ENCODE assay signal across 8 cellular contexts in the genomic region with DNA sequence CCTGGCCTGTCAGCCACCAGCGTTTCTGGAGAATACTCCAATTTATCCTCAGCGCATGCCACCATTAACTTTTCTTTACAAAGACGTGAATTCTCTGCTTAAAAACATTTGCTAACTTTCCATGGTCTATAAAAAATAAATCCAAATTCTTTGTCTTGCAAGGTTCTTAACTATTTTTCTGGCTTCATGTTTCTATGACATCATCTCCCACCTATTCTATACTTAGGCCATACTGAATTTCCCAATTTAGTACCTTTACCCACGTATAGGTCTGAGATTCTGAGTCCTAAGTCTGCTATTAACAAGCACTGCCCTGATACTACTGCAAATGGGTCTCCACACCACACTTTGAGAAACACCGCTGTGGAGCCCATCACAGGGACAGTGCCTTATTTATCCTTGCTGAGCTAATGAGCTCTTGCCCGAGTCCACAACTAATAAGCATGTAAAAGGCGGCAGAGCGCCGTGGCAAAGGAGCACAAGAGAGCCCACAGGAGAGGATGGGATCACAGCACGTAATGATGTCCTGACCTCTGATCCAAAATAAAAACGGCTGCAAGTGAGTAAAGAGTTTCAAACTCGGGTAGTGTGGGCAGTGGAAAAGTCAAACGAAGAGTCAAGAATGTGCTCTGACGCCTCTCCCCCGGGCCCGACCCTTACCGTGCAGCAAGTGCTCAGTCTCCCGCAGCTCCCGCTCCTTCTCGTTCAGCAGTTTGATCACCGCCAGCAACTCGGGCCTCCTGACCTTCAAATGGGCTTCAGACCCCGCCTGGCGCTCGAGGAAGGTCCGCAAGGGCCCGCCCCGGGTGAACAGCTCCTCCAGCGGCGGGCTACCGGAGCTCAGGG. TPM values are rescaled to one million over a fixed set of nuclear protein-coding genes. Genes with fewer than 3 reads are reported as not detected.
DNase-seq lines count a peak whose midpoint lies in the region; ATAC-seq, FAIRE-seq and TF ChIP-seq lines count a peak whose summit lies in the region.

No MANE protein-coding gene starts in this region.

- WGBS in A549 (ENCODE audit: missing lambda C conversion rate) = 7% methylated on average over 13 of the region's 31 CpGs
- WGBS in upper lobe of left lung, 2 donors = 5% methylated on average over 16 to 27 of the region's 31 CpGs

- CTCF ChIA-PET in A549 (lab: Yijun Ruan, JAX) (no interaction called here), Panc1 (lab: Charles Lee) (no interaction called here)

- TF ChIP-seq CTCF in A549 (IDR thresholded peaks at IDR 0.05) = no peak
- no peak for TF ChIP-seq CTCF in Panc1 (IDR thresholded peaks at IDR 0.05)
- TF ChIP-seq CTCF in choroid plexus epithelial cell (conservative IDR thresholded peaks at IDR 0.05; ENCODE audit: low read depth, low read length) = no peak
- peak in 1 of 6 experiments; percentile 13 for TF ChIP-seq CTCF in upper lobe of left lung (IDR thresholded peaks at IDR 0.05)

- DNase-seq in A549 (ENCODE audit: low read depth in 1 of 2, low spot score in 1 of 2) (no peak), GM12892 (ENCODE audit: insufficient read length) (no peak), Panc1 (ENCODE audit: low read depth, low spot score) (no peak), choroid plexus epithelial cell (ENCODE audit: low read depth) (peak; percentile 34), lung microvascular endothelial cell (ENCODE audit: low read depth in 2 of 2) (peak; percentile 38 to 39), upper lobe of left lung (no peak), AML-193 (lab: John Stamatoyannopoulos, UW) (no peak)

- TF ChIP-seq RAD21 in A549 (conservative IDR thresholded peaks at IDR 0.05 in 1 of 2, IDR thresholded peaks at IDR 0.05 in 1 of 2) = no peak

- H3K9me3 ChIP-seq in A549 = no peaks in the 10 kb centered on the region
- no peaks in the 10 kb centered on the region for H3K9me3 ChIP-seq in Panc1 (ENCODE audit: control insufficient read depth, insufficient read depth, low read depth, low read length)
- H3K9me3 ChIP-seq in upper lobe of left lung = no peaks in the 10 kb centered on the region

- FAIRE-seq in A549 (lab: Jason Lieb, UNC) (no peak), GM12892 (lab: Jason Lieb, UNC) (peak; percentile 82)

- ATAC-seq in A549 (peak; percentile 49 to 66), HG02885 (IDR thresholded peaks at IDR 0.05; ENCODE audit: poor library complexity, unreplicated experiment) (peak; percentile 25), Panc1 (peak; percentile 54), upper lobe of left lung (ENCODE audit: low FRiP score in 2 of 2) (peak; percentile 6 to 16)

- H3K4me1 ChIP-seq in A549 = peaks cover 27% of the 10 kb centered on the region; the same call in 2 of the 3 replicates
- peaks cover 21% of the 10 kb centered on the region for H3K4me1 ChIP-seq in Panc1 (ENCODE audit: control insufficient read depth, insufficient read depth, low read length)
- peaks cover 24 to 32% (median 29%) of the 10 kb centered on the region in 4 donors for H3K4me1 ChIP-seq in upper lobe of left lung

- H3K4me2 ChIP-seq in A549 = peak overlapping the region; percentile 87

- peaks cover 27% of the 10 kb centered on the region for H3K36me3 ChIP-seq in Panc1 (ENCODE audit: control insufficient read depth, insufficient read depth, low read length)
- peaks cover 0 to 14% (median 0%) of the 10 kb centered on the region in 4 donors for H3K36me3 ChIP-seq in upper lobe of left lung

- no peak for TF ChIP-seq POLR2A in A549 (IDR thresholded peaks at IDR 0.05; ENCODE audit: low read length)
- no peak for TF ChIP-seq POLR2A in GM12892 (IDR thresholded peaks at IDR 0.05; ENCODE audit: low read depth, low read length)
- no peak for TF ChIP-seq POLR2A in upper lobe of left lung (IDR thresholded peaks at IDR 0.05)

- peak overlapping the region; percentile 84 to 88 for H3K27ac ChIP-seq in A549
- H3K27ac ChIP-seq in Panc1 (ENCODE audit: low read length) = peak overlapping the region; percentile 96
- H3K27ac ChIP-seq in upper lobe of left lung = peak overlapping the region; percentile 86 to 90 (median 88)

- POLR2A ChIA-PET in A549 (lab: Yijun Ruan, JAX) = interaction anchor here (2.3 kb wide), 1 partner anchor 19 kb away, joined by 11 read pairs; a partner anchor contains a TSS
- POLR2A ChIA-PET in Panc1 (lab: Charles Lee) = interaction anchor here (0.7 kb wide), 2 partner anchors 40 to 49 kb away, joined by 5 to 12 read pairs; no protein-coding TSS in a partner anchor

- H3K27me3 ChIP-seq in Panc1 (ENCODE audit: control insufficient read depth, insufficient read depth, low read length) (no peaks in the 10 kb centered on the region), upper lobe of left lung (no peaks in the 10 kb centered on the region)

- H3K4me3 ChIP-seq in A549 (peak overlapping the region; percentile 77), Panc1 (ENCODE audit: low read depth in 2 of 2, low read length in 2 of 2) (peak overlapping the region; percentile 76 to 100), choroid plexus epithelial cell (ENCODE audit: low read depth, low read length) (peak overlapping the region; percentile 72), upper lobe of left lung (peak overlapping the region; percentile 58 to 79 (median 73))

- TF ChIP-seq EP300 in A549 (IDR thresholded peaks at IDR 0.05) (no peak), upper lobe of left lung (IDR thresholded peaks at IDR 0.05) (no peak)

- intact Hi-C loops in Panc1 (cut with micrococcal nuclease; ENCODE audit: unreplicated experiment) = no loop called here

- BruUV-seq in Panc1 (replicated peaks; lab: Mats Ljungman, UMichigan) = no TSS peak

- in situ Hi-C loops in Panc1 (cut with HindIII; ENCODE audit: low pct_unique_long_range_greater_than_20kb, low sequenced_read_pairs) = no loop called here

TF ChIP-seq in A549, 52 proteins besides CTCF, POLR2A, EP300 and RAD21:
- TF ChIP-seq HEYL (CRISPR knock-in tag; IDR thresholded peaks at IDR 0.05) = no peak
- TF ChIP-seq RARB (CRISPR knock-in tag; IDR thresholded peaks at IDR 0.05) = no peak
- no peak for TF ChIP-seq RCOR1 (IDR thresholded peaks at IDR 0.05; ENCODE audit: low read depth, low read length)
- TF ChIP-seq HOXB13 (CRISPR knock-in tag; IDR thresholded peaks at IDR 0.05; ENCODE audit: low read depth) = no peak
- TF ChIP-seq PHF8 (IDR thresholded peaks at IDR 0.05; ENCODE audit: borderline replicate concordance, low read depth) = peak; percentile 81; the same call in 1 of the 2 replicates
- TF ChIP-seq, protein P1, sequence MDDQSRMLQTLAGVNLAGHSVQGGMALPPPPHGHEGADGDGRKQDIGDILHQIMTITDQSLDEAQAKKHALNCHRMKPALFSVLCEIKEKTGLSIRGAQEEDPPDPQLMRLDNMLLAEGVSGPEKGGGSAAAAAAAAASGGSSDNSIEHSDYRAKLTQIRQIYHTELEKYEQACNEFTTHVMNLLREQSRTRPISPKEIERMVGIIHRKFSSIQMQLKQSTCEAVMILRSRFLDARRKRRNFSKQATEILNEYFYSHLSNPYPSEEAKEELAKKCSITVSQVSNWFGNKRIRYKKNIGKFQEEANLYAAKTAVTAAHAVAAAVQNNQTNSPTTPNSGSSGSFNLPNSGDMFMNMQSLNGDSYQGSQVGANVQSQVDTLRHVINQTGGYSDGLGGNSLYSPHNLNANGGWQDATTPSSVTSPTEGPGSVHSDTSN (IDR thresholded peaks at IDR 0.05) = no peak

RNA-seq across cellular contexts. Expression of a gene that starts 0.5 kb away (rescaled TPM):
- 17.0 and 22.6 TPM in 2 replicates for polyA plus RNA-seq in A549 (2011; rRNA removed)
- 4.7 and 5.2 TPM in 2 replicates for polyA plus RNA-seq in A549 (2012; cell fraction: cytosol; rRNA removed)
- 2.7 and 4.2 TPM in 2 replicates for polyA plus RNA-seq in A549 (2012; cell fraction: nucleus; rRNA removed)
- polyA plus RNA-seq in A549 (2017; fragmentation: RNase III; extraction: RNeasy Plus Mini Kit Qiagen cat#74134 plus additional on column Dnase treatment) = 14.3 to 15.0 TPM (median 15.0 TPM) in 3 replicates
- 7.5 and 10.1 TPM in 2 replicates for polyA minus RNA-seq in A549 (2011; rRNA and poly(A)+ RNA removed)
- polyA plus RNA-seq in GM12892 (2012; ENCODE audit: missing spikeins) = 12.9 TPM
- 22.7 TPM for total RNA-seq in Panc1 (2021; ENCODE audit: unreplicated experiment)
- polyA plus RNA-seq in Panc1 (2012; ENCODE audit: insufficient read length) = 10.5 TPM
- 12.3 and 12.9 TPM in 2 replicates for total RNA-seq in lung microvascular endothelial cell
- 10 to 100 TPM; 14.7 to 21.7 (median 16.9) TPM for total RNA-seq in upper lobe of left lung

RNA-seq across cellular contexts. Expression of a gene that starts 19.1 kb away (rescaled TPM):
- 20.7 and 29.2 TPM in 2 replicates for polyA plus RNA-seq in A549 (2011; rRNA removed)
- 9.0 and 10.1 TPM in 2 replicates for polyA plus RNA-seq in A549 (2012; cell fraction: cytosol; rRNA removed)
- polyA plus RNA-seq in A549 (2012; cell fraction: nucleus; rRNA removed) = 5.5 and 5.9 TPM in 2 replicates
- polyA plus RNA-seq in A549 (2017; fragmentation: RNase III; extraction: RNeasy Plus Mini Kit Qiagen cat#74134 plus additional on column Dnase treatment) = 14.3 to 17.2 TPM (median 15.5 TPM) in 3 replicates
- 5.5 and 6.3 TPM in 2 replicates for polyA minus RNA-seq in A549 (2011; rRNA and poly(A)+ RNA removed)
- polyA plus RNA-seq in GM12892 (2012; ENCODE audit: missing spikeins) = 31.1 TPM
- total RNA-seq in Panc1 (2021; ENCODE audit: unreplicated experiment) = 33.6 TPM
- polyA plus RNA-seq in Panc1 (2012; ENCODE audit: insufficient read length) = 7.0 TPM
- total RNA-seq in lung microvascular endothelial cell = 4.0 and 6.8 TPM in 2 replicates
- 1 to 10 TPM; 1.7 to 6.0 (median 4.8) TPM for total RNA-seq in upper lobe of left lung

Comparison
In these comparisons a context has a peak if more than half of its experiments do, and no peak if none do; other contexts are left out.
1. DNase-seq: peak in choroid plexus epithelial cell (single experiment) and lung microvascular endothelial cell (2 of 2); none in A549 (0 of 2), GM12892 (single experiment), Panc1 (single experiment), upper lobe of left lung (0 of 2) and AML-193 (0 of 2).
2. Peak in every context shown above with its lines, with median percentiles within 50 percentile points of each other: ATAC-seq, H3K27ac ChIP-seq and H3K4me3 ChIP-seq.